Comparison of ENCODE assay signal across 1 cellular context in the genomic region with DNA sequence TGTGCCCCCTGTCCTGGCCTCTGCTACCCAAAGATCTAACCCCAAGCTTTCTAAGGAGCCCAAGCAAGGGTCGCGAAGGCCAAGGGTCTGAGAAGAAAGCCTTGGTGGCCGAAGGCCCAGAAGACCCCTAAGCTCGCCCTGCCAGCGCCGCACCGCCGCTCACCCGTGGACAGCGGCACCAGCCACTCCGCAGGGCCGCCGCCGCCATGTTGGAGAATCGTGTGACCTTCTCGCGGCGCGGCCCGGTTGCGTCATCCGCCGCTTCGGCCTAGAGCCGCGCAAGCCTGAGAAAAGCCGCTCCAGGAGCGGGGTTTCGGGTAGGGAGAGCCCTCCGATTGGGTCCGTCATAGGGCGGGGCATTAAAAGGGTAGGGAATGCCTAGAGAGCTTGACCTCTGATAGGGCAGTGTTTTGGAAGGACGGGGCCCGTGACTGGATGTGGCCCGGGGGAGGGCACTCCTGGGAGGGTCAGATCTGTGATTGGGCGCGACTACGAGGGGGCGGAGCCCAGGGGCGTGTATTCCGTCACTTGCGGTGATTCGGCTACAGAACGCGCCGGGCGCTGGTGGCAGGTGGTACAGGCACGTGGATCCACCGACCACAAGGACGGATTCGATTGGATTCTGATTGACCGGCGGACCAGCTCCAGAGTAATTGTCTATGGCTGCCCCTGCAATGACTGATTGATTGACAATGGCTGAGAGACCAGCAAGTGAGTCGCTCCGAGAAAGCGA.
TF ChIP-seq lines count a peak whose summit lies in the region.

A gene with protein sequence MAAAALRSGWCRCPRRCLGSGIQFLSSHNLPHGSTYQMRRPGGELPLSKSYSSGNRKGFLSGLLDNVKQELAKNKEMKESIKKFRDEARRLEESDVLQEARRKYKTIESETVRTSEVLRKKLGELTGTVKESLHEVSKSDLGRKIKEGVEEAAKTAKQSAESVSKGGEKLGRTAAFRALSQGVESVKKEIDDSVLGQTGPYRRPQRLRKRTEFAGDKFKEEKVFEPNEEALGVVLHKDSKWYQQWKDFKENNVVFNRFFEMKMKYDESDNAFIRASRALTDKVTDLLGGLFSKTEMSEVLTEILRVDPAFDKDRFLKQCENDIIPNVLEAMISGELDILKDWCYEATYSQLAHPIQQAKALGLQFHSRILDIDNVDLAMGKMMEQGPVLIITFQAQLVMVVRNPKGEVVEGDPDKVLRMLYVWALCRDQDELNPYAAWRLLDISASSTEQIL (minus strand): TSS at position 223 of the 733 bp plus-strand sequence. CDS start 15 bp downstream, at position 208.

TF ChIP-seq in GM12878, 131 proteins besides CTCF, POLR2A, EP300 and RAD21 (continued from another document and continues in another):
- TF ChIP-seq, protein P1, sequence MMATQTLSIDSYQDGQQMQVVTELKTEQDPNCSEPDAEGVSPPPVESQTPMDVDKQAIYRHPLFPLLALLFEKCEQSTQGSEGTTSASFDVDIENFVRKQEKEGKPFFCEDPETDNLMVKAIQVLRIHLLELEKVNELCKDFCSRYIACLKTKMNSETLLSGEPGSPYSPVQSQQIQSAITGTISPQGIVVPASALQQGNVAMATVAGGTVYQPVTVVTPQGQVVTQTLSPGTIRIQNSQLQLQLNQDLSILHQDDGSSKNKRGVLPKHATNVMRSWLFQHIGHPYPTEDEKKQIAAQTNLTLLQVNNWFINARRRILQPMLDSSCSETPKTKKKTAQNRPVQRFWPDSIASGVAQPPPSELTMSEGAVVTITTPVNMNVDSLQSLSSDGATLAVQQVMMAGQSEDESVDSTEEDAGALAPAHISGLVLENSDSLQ (IDR thresholded peaks at IDR 0.05): peak; percentile 96
- TF ChIP-seq ZNF24 (IDR thresholded peaks at IDR 0.05) (no peak), IKZF1 (conservative IDR thresholded peaks at IDR 0.05) (peak; percentile 70; the same call in 1 of the 2 replicates), STAT1 (conservative IDR thresholded peaks at IDR 0.05) (no peak), HDAC2 (IDR thresholded peaks at IDR 0.05) (no peak), SUPT20H (IDR thresholded peaks at IDR 0.05; ENCODE audit: borderline replicate concordance, control insufficient read depth, low read depth, low read length) (no peak), SIN3A (IDR thresholded peaks at IDR 0.05; ENCODE audit: low read depth, low read length) (peak; percentile 88), SMAD5 (IDR thresholded peaks at IDR 0.05; ENCODE audit: low read depth) (peak; percentile 75), RAD51 (IDR thresholded peaks at IDR 0.05) (peak; percentile 93), LARP7 (IDR thresholded peaks at IDR 0.05) (peak; percentile 76), MYB (IDR thresholded peaks at IDR 0.05; ENCODE audit: borderline replicate concordance, low read depth, low read length) (no peak), YBX1 (IDR thresholded peaks at IDR 0.05) (no peak), MXI1 (IDR thresholded peaks at IDR 0.05; ENCODE audit: low read depth, low read length) (peak; percentile 98), CBX5 (IDR thresholded peaks at IDR 0.05; ENCODE audit: low read depth) (no peak), SIX5 (IDR thresholded peaks at IDR 0.05; ENCODE audit: low read depth, low read length, severe bottlenecking) (peak; percentile 44), EZH2 (IDR thresholded peaks at IDR 0.05; ENCODE audit: borderline replicate concordance, control insufficient read depth, low read depth, low read length) (no peak), SP1 (IDR thresholded peaks at IDR 0.05; ENCODE audit: low read depth, low read length) (peak; percentile 95), CREM (IDR thresholded peaks at IDR 0.05; ENCODE audit: low read depth) (peak; percentile 98), CHD1 (IDR thresholded peaks at IDR 0.05; ENCODE audit: low read depth, low read length) (no peak), NR2F1 (conservative IDR thresholded peaks at IDR 0.05) (peak; percentile 78), RB1 (IDR thresholded peaks at IDR 0.05; ENCODE audit: borderline replicate concordance) (peak; percentile 81; the same call in 1 of the 2 replicates), RELA (IDR thresholded peaks at IDR 0.05; ENCODE audit: borderline replicate concordance, partially characterized antibody) (peak; percentile 9), NFXL1 (IDR thresholded peaks at IDR 0.05; ENCODE audit: borderline replicate concordance) (no peak), ZNF384 (IDR thresholded peaks at IDR 0.05; ENCODE audit: borderline replicate concordance, low read depth, low read length) (no peak), NBN (IDR thresholded peaks at IDR 0.05) (no peak; the same call in 1 of the 2 replicates), TARDBP (IDR thresholded peaks at IDR 0.05; ENCODE audit: borderline replicate concordance) (no peak)
- TF ChIP-seq, protein P2, sequence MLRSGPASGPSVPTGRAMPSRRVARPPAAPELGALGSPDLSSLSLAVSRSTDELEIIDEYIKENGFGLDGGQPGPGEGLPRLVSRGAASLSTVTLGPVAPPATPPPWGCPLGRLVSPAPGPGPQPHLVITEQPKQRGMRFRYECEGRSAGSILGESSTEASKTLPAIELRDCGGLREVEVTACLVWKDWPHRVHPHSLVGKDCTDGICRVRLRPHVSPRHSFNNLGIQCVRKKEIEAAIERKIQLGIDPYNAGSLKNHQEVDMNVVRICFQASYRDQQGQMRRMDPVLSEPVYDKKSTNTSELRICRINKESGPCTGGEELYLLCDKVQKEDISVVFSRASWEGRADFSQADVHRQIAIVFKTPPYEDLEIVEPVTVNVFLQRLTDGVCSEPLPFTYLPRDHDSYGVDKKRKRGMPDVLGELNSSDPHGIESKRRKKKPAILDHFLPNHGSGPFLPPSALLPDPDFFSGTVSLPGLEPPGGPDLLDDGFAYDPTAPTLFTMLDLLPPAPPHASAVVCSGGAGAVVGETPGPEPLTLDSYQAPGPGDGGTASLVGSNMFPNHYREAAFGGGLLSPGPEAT (IDR thresholded peaks at IDR 0.05; ENCODE audit: low read depth): peak; percentile 89
- TF ChIP-seq, protein P3, sequence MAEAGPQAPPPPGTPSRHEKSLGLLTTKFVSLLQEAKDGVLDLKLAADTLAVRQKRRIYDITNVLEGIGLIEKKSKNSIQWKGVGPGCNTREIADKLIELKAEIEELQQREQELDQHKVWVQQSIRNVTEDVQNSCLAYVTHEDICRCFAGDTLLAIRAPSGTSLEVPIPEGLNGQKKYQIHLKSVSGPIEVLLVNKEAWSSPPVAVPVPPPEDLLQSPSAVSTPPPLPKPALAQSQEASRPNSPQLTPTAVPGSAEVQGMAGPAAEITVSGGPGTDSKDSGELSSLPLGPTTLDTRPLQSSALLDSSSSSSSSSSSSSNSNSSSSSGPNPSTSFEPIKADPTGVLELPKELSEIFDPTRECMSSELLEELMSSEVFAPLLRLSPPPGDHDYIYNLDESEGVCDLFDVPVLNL (IDR thresholded peaks at IDR 0.05; ENCODE audit: low read depth, low read length): no peak
- TF ChIP-seq, protein P4, sequence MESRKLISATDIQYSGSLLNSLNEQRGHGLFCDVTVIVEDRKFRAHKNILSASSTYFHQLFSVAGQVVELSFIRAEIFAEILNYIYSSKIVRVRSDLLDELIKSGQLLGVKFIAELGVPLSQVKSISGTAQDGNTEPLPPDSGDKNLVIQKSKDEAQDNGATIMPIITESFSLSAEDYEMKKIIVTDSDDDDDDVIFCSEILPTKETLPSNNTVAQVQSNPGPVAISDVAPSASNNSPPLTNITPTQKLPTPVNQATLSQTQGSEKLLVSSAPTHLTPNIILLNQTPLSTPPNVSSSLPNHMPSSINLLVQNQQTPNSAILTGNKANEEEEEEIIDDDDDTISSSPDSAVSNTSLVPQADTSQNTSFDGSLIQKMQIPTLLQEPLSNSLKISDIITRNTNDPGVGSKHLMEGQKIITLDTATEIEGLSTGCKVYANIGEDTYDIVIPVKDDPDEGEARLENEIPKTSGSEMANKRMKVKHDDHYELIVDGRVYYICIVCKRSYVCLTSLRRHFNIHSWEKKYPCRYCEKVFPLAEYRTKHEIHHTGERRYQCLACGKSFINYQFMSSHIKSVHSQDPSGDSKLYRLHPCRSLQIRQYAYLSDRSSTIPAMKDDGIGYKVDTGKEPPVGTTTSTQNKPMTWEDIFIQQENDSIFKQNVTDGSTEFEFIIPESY (IDR thresholded peaks at IDR 0.05): no peak
- TF ChIP-seq, protein P5, sequence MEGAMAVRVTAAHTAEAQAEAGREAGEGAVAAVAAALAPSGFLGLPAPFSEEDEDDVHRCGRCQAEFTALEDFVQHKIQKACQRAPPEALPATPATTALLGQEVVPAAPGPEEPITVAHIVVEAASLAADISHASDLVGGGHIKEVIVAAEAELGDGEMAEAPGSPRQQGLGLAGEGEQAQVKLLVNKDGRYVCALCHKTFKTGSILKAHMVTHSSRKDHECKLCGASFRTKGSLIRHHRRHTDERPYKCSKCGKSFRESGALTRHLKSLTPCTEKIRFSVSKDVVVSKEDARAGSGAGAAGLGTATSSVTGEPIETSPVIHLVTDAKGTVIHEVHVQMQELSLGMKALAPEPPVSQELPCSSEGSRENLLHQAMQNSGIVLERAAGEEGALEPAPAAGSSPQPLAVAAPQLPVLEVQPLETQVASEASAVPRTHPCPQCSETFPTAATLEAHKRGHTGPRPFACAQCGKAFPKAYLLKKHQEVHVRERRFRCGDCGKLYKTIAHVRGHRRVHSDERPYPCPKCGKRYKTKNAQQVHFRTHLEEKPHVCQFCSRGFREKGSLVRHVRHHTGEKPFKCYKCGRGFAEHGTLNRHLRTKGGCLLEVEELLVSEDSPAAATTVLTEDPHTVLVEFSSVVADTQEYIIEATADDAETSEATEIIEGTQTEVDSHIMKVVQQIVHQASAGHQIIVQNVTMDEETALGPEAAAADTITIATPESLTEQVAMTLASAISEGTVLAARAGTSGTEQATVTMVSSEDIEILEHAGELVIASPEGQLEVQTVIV (IDR thresholded peaks at IDR 0.05; ENCODE audit: borderline replicate concordance, partially characterized antibody): no peak
- TF ChIP-seq, protein P6, sequence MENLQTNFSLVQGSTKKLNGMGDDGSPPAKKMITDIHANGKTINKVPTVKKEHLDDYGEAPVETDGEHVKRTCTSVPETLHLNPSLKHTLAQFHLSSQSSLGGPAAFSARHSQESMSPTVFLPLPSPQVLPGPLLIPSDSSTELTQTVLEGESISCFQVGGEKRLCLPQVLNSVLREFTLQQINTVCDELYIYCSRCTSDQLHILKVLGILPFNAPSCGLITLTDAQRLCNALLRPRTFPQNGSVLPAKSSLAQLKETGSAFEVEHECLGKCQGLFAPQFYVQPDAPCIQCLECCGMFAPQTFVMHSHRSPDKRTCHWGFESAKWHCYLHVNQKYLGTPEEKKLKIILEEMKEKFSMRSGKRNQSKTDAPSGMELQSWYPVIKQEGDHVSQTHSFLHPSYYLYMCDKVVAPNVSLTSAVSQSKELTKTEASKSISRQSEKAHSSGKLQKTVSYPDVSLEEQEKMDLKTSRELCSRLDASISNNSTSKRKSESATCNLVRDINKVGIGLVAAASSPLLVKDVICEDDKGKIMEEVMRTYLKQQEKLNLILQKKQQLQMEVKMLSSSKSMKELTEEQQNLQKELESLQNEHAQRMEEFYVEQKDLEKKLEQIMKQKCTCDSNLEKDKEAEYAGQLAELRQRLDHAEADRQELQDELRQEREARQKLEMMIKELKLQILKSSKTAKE (IDR thresholded peaks at IDR 0.05; ENCODE audit: low read depth, poor library complexity, severe bottlenecking): no peak
- TF ChIP-seq, protein P7, sequence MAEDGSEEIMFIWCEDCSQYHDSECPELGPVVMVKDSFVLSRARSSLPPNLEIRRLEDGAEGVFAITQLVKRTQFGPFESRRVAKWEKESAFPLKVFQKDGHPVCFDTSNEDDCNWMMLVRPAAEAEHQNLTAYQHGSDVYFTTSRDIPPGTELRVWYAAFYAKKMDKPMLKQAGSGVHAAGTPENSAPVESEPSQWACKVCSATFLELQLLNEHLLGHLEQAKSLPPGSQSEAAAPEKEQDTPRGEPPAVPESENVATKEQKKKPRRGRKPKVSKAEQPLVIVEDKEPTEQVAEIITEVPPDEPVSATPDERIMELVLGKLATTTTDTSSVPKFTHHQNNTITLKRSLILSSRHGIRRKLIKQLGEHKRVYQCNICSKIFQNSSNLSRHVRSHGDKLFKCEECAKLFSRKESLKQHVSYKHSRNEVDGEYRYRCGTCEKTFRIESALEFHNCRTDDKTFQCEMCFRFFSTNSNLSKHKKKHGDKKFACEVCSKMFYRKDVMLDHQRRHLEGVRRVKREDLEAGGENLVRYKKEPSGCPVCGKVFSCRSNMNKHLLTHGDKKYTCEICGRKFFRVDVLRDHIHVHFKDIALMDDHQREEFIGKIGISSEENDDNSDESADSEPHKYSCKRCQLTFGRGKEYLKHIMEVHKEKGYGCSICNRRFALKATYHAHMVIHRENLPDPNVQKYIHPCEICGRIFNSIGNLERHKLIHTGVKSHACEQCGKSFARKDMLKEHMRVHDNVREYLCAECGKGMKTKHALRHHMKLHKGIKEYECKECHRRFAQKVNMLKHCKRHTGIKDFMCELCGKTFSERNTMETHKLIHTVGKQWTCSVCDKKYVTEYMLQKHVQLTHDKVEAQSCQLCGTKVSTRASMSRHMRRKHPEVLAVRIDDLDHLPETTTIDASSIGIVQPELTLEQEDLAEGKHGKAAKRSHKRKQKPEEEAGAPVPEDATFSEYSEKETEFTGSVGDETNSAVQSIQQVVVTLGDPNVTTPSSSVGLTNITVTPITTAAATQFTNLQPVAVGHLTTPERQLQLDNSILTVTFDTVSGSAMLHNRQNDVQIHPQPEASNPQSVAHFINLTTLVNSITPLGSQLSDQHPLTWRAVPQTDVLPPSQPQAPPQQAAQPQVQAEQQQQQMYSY (CRISPR knock-in tag; IDR thresholded peaks at IDR 0.05): no peak
- TF ChIP-seq, protein P8, sequence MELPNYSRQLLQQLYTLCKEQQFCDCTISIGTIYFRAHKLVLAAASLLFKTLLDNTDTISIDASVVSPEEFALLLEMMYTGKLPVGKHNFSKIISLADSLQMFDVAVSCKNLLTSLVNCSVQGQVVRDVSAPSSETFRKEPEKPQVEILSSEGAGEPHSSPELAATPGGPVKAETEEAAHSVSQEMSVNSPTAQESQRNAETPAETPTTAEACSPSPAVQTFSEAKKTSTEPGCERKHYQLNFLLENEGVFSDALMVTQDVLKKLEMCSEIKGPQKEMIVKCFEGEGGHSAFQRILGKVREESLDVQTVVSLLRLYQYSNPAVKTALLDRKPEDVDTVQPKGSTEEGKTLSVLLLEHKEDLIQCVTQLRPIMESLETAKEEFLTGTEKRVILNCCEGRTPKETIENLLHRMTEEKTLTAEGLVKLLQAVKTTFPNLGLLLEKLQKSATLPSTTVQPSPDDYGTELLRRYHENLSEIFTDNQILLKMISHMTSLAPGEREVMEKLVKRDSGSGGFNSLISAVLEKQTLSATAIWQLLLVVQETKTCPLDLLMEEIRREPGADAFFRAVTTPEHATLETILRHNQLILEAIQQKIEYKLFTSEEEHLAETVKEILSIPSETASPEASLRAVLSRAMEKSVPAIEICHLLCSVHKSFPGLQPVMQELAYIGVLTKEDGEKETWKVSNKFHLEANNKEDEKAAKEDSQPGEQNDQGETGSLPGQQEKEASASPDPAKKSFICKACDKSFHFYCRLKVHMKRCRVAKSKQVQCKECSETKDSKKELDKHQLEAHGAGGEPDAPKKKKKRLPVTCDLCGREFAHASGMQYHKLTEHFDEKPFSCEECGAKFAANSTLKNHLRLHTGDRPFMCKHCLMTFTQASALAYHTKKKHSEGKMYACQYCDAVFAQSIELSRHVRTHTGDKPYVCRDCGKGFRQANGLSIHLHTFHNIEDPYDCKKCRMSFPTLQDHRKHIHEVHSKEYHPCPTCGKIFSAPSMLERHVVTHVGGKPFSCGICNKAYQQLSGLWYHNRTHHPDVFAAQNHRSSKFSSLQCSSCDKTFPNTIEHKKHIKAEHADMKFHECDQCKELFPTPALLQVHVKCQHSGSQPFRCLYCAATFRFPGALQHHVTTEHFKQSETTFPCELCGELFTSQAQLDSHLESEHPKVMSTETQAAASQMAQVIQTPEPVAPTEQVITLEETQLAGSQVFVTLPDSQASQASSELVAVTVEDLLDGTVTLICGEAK (IDR thresholded peaks at IDR 0.05; ENCODE audit: borderline replicate concordance): no peak
- TF ChIP-seq, protein P9, sequence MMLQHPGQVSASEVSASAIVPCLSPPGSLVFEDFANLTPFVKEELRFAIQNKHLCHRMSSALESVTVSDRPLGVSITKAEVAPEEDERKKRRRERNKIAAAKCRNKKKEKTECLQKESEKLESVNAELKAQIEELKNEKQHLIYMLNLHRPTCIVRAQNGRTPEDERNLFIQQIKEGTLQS (IDR thresholded peaks at IDR 0.05; ENCODE audit: borderline replicate concordance, extremely low read depth, low read depth, low read length): peak; percentile 59; the same call in 1 of the 2 replicates
